ENCODE assay signal across 9 cellular contexts in genomic region chr14:100307215-100308111, GRCh38. TPM values are rescaled to one million over a fixed set of nuclear protein-coding genes. Genes with fewer than 3 reads are reported as not detected.
DNase-seq lines count a peak whose midpoint lies in the region; FAIRE-seq and TF ChIP-seq lines count a peak whose summit lies in the region.
"Had no signal": no experiment of that assay in that cellular context is flagged by ENCODE, and none has a peak within 500 bp of the region (broad histone marks: within the 10 kb centered on the region; RNA-seq: fewer than 3 reads in every experiment).

No MANE protein-coding gene starts in this region.

- H3K27me3 ChIP-seq in colonic mucosa = no peaks in the 10 kb centered on the region
- H3K27me3 ChIP-seq in mononuclear cell (ENCODE audit: insufficient read depth, low read length) = no peaks in the 10 kb centered on the region

- peaks cover 13% of the 10 kb centered on the region for H3K4me1 Mint-ChIP-seq in activated CD4-positive, alpha-beta T cell treated with anti-CD3 and anti-CD28 coated beads, Interleukin-2, amount 10 ng/mL, durations not matched to agents 24 days and 14 days

- no peaks in the 10 kb centered on the region for H3K36me3 ChIP-seq in colonic mucosa

- H3K9me3 ChIP-seq in colonic mucosa (no peaks in the 10 kb centered on the region), mononuclear cell (ENCODE audit: low read depth, low read length) (no peaks in the 10 kb centered on the region)

- intact Hi-C loops in activated CD4-positive, alpha-beta T cell treated with anti-CD3 and anti-CD28 coated beads, Interleukin-2, amount 10 ng/mL, durations not matched to agents 24 days and 14 days (cut with micrococcal nuclease) = no loop called here
- intact Hi-C loops in colonic mucosa (cut with DNase I) = no loop called here

- H3K9me3 Mint-ChIP-seq in activated CD4-positive, alpha-beta T cell treated with anti-CD3 and anti-CD28 coated beads, Interleukin-2, amount 10 ng/mL, durations not matched to agents 24 days and 14 days = no peaks in the 10 kb centered on the region

- peaks cover 30% of the 10 kb centered on the region for H3K27me3 Mint-ChIP-seq in activated CD4-positive, alpha-beta T cell treated with anti-CD3 and anti-CD28 coated beads, Interleukin-2, amount 10 ng/mL, durations not matched to agents 24 days and 14 days

- no peak for DNase-seq in activated CD4-positive, alpha-beta T cell treated with anti-CD3 and anti-CD28 coated beads, Interleukin-2, amount 10 ng/mL, durations not matched to agents 24 days and 14 days
- no peak for DNase-seq in activated CD4-positive, alpha-beta T cell treated with anti-CD3 and anti-CD28 coated beads for 4 hours
- DNase-seq in NB4 (ENCODE audit: low read depth) = peak; percentile 32
- peak; percentile 44 for DNase-seq in colonic mucosa
- no peak for DNase-seq in stimulated activated naive CD4-positive, alpha-beta T cell treated with Interleukin-2 at 50 U/mL for 16 hours (lab: John Stamatoyannopoulos, UW)
- no peak for DNase-seq in AG20443 (ENCODE audit: low spot score)
- DNase-seq in GM12892 (ENCODE audit: insufficient read length) = no peak

- TF ChIP-seq CTCF in NB4 (IDR thresholded peaks at IDR 0.05; ENCODE audit: low read depth, low read length) (no peak), colonic mucosa (IDR thresholded peaks at IDR 0.05) (no peak)

- TF ChIP-seq POLR2A in NB4 (IDR thresholded peaks at IDR 0.05; ENCODE audit: extremely low read depth, insufficient read length) (no peak), GM12892 (IDR thresholded peaks at IDR 0.05; ENCODE audit: low read depth, low read length) (no peak)

- H3K27ac Mint-ChIP-seq in activated CD4-positive, alpha-beta T cell treated with anti-CD3 and anti-CD28 coated beads, Interleukin-2, amount 10 ng/mL, durations not matched to agents 24 days and 14 days = no peak overlapping the region

- peak overlapping the region; percentile 76 to 81 for H3K9ac ChIP-seq in colonic mucosa (ENCODE audit: low read depth in 2 of 2, low read length in 2 of 2)

- H3K36me3 Mint-ChIP-seq in activated CD4-positive, alpha-beta T cell treated with anti-CD3 and anti-CD28 coated beads, Interleukin-2, amount 10 ng/mL, durations not matched to agents 24 days and 14 days (ENCODE audit: low read depth) = no peaks in the 10 kb centered on the region

- H3K27ac ChIP-seq in colonic mucosa = peak overlapping the region; percentile 49
- H3K27ac ChIP-seq: epithelial cell of prostate had no signal

- FAIRE-seq in GM12892 (lab: Jason Lieb, UNC) = no peak

- H3K4me1 ChIP-seq in colonic mucosa (peaks cover 6% of the 10 kb centered on the region), mononuclear cell (ENCODE audit: insufficient read depth, low read length) (peaks cover 46% of the 10 kb centered on the region)

- H3K4me3 ChIP-seq in NB4 (ENCODE audit: low read depth, low read length) (peak overlapping the region; percentile 59), colonic mucosa (peak overlapping the region; percentile 97), mononuclear cell (ENCODE audit: low read length) (peak overlapping the region; percentile 62)

- H3K4me3 Mint-ChIP-seq in activated CD4-positive, alpha-beta T cell treated with anti-CD3 and anti-CD28 coated beads, Interleukin-2, amount 10 ng/mL, durations not matched to agents 24 days and 14 days = peak overlapping the region; percentile 75

RNA-seq across cellular contexts. Expression of gene SLC25A29, which starts 1.2 kb away (rescaled TPM):
- total RNA-seq in activated CD4-positive, alpha-beta T cell treated with anti-CD3 and anti-CD28 coated beads, Interleukin-2, amount 10 ng/mL, durations not matched to agents 24 days and 14 days = 16.4 and 17.0 TPM in 2 replicates
- total RNA-seq in colonic mucosa (10 to 100 TPM; 28.6 to 34.8 TPM), mononuclear cell (9.2 TPM)
- 9.7 TPM for polyA plus RNA-seq in GM12892 (2012; ENCODE audit: missing spikeins)

RNA-seq across cellular contexts. Expression of gene SLC25A47, which starts 15.7 kb away (rescaled TPM):
- total RNA-seq in activated CD4-positive, alpha-beta T cell treated with anti-CD3 and anti-CD28 coated beads, Interleukin-2, amount 10 ng/mL, durations not matched to agents 24 days and 14 days = not detected in 2 replicates
- total RNA-seq in colonic mucosa (not detected), mononuclear cell (0.10 TPM)
- polyA plus RNA-seq in GM12892 (2012; ENCODE audit: missing spikeins) = not detected

Comparison
In these comparisons a context has a peak if more than half of its experiments do, and no peak if none do; other contexts are left out.
1. DNase-seq: peak in NB4 (single experiment) and colonic mucosa (single experiment); none in activated CD4-positive, alpha-beta T cell treated with anti-CD3 and anti-CD28 coated beads, Interleukin-2, amount 10 ng/mL, durations not matched to agents 24 days and 14 days (single experiment), activated CD4-positive, alpha-beta T cell treated with anti-CD3 and anti-CD28 coated beads for 4 hours (0 of 2), stimulated activated naive CD4-positive, alpha-beta T cell treated with Interleukin-2 at 50 U/mL for 16 hours (single experiment), AG20443 (single experiment) and GM12892 (single experiment).
2. Peak in every context shown above with its lines, with median percentiles within 50 percentile points of each other: H3K4me3 ChIP-seq.